In the genomic region with DNA sequence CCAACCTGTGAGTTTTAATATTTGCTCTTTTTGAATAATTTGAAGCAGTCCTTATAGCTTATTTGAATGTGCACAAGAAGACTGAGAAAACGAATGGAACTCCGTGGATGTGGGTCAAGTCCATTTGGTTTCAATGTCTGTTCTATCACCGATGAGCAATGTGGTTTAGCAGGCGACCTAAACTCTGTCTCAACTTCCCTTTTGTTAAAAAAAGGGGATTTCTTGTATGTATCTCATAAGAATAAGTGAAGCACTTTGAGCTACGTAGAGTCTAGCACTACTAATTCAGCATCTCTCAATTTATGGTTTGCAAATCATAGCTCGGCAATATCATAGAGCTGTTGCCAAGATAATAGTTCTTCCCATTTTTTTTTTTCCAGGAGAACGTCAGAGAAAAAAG, we compare ENCODE assay signal across 13 cellular contexts. TPM values are rescaled to one million over a fixed set of nuclear protein-coding genes. Genes with fewer than 3 reads are reported as not detected.
A peak's percentile ranks its signal among the peaks of the same experiment; 100 is the strongest.
DNase-seq lines count a peak whose midpoint lies in the region; ATAC-seq and TF ChIP-seq lines count a peak whose summit lies in the region.
"Had no signal": no experiment of that assay in that cellular context is flagged by ENCODE, and none has a peak within 500 bp of the region (broad histone marks: within the 10 kb centered on the region; RNA-seq: fewer than 3 reads in every experiment).

No MANE protein-coding gene starts in this region.

- H3K27me3 ChIP-seq in mesenchymal stem cell (ENCODE audit: control insufficient read depth in 1 of 2, insufficient read depth in 1 of 2, low read length in 2 of 2) (no peaks in the 10 kb centered on the region), Peyer's patch (no peaks in the 10 kb centered on the region)

- no peak for TF ChIP-seq POLR2A in Peyer's patch (IDR thresholded peaks at IDR 0.05)

- POLR2A ChIA-PET in OCI-LY7 (lab: Charles Lee): interaction anchor here (0.8 to 2.2 kb wide), 8 partner anchors 8 to 580 kb away, joined by 3 to 17 read pairs (median 3); a partner anchor contains a TSS

- no peak overlapping the region for H3K18ac ChIP-seq in mesenchymal stem cell (ENCODE audit: low read depth in 1 of 2, low read length in 2 of 2)

- peak; percentile 17 for ATAC-seq in HG02885 (IDR thresholded peaks at IDR 0.05; ENCODE audit: poor library complexity, unreplicated experiment)

- no peak overlapping the region for H3K23ac ChIP-seq in mesenchymal stem cell (ENCODE audit: low read length in 2 of 2)

- no peak overlapping the region for H3K4ac ChIP-seq in mesenchymal stem cell (ENCODE audit: low read depth in 1 of 2, low read length in 2 of 2)

- H3K36me3 ChIP-seq in OCI-LY7 (ENCODE audit: insufficient read depth, low read length) (no peaks in the 10 kb centered on the region), mesenchymal stem cell (ENCODE audit: control insufficient read depth in 1 of 2, insufficient read depth in 2 of 2, low read depth in 1 of 2, low read length in 2 of 2) (no peaks in the 10 kb centered on the region), Peyer's patch (no peaks in the 10 kb centered on the region)

- H2AFZ ChIP-seq in OCI-LY7 (ENCODE audit: low read length): peak overlapping the region; percentile 85
- H2AFZ ChIP-seq in mesenchymal stem cell (ENCODE audit: low read depth, low read length): no peak overlapping the region

- H2BK12ac ChIP-seq in mesenchymal stem cell (ENCODE audit: low read length in 2 of 2): no peak overlapping the region

- no peaks in the 10 kb centered on the region for H3K79me1 ChIP-seq in mesenchymal stem cell (replicated peaks; ENCODE audit: low read length, poor library complexity, severe bottlenecking)

- TF ChIP-seq CTCF in OCI-LY7 (conservative IDR thresholded peaks at IDR 0.05; ENCODE audit: low read length) (no peak), Peyer's patch (IDR thresholded peaks at IDR 0.05) (no peak)

- 91% methylated on average over 5 of the region's 7 CpGs for WGBS in mesenchymal stem cell

- DNase-seq in SIG-M5 treated with dmso at 0.1 percent for 504 hours (lab: John Stamatoyannopoulos, UW; ENCODE audit: unreplicated experiment): peak; percentile 69
- no peak for DNase-seq in SIG-M5 (lab: John Stamatoyannopoulos, UW)
- DNase-seq in OCI-LY7 (ENCODE audit: low spot score): no peak
- no peak for DNase-seq in NCI-H524 (lab: John Stamatoyannopoulos, UW)
- no peak for DNase-seq in stimulated activated CD4-positive, alpha-beta T cell treated with anti-CD3 and anti-CD28 coated beads, Interleukin-2, amount 100 ng/mL, for 48 hours
- DNase-seq in mesenchymal stem cell: no peak
- DNase-seq in Peyer's patch: no peak
- DNase-seq: 8988T, Calu3, dermis blood vessel endothelial cell, Karpas-422 had no signal

- no peak overlapping the region for H2BK15ac ChIP-seq in mesenchymal stem cell (ENCODE audit: low read depth, poor library complexity, severe bottlenecking)

- H3K4me2 ChIP-seq in OCI-LY7 (ENCODE audit: low read length) (peak overlapping the region; percentile 49), mesenchymal stem cell (ENCODE audit: low read length, poor library complexity, severe bottlenecking) (no peak overlapping the region)

- no TSS peak for BruUV-seq in OCI-LY7 (replicated peaks; lab: Mats Ljungman, UMichigan)

- no peaks in the 10 kb centered on the region; the same call in 1 of the 2 replicates for H3K79me2 ChIP-seq in OCI-LY7 (ENCODE audit: insufficient read depth, low read depth, low read length)

- H3K4me3 ChIP-seq in OCI-LY7 (ENCODE audit: low read depth, low read length, poor library complexity, severe bottlenecking) (peak overlapping the region; percentile 1), mesenchymal stem cell (ENCODE audit: insufficient read depth in 1 of 2, low read depth in 1 of 2, low read length in 2 of 2) (no peak overlapping the region), Peyer's patch (no peak overlapping the region)

- H3K9me2 ChIP-seq in OCI-LY7 (ENCODE audit: insufficient read depth, low read length): no peaks in the 10 kb centered on the region

- H4K8ac ChIP-seq in mesenchymal stem cell (ENCODE audit: low read length): no peak overlapping the region

- H2BK120ac ChIP-seq in mesenchymal stem cell (ENCODE audit: low read depth, low read length): no peak overlapping the region

- H3K4me1 ChIP-seq in OCI-LY7 (ENCODE audit: insufficient read depth, low read length, poor library complexity, severe bottlenecking) (peaks cover 71% of the 10 kb centered on the region), mesenchymal stem cell (ENCODE audit: control insufficient read depth, insufficient read depth, low read depth, low read length) (peaks cover 1% of the 10 kb centered on the region), Peyer's patch (peaks cover 0 to 9% (median 8%) of the 10 kb centered on the region in 4 donors)

- no peak overlapping the region for H3K14ac ChIP-seq in mesenchymal stem cell (ENCODE audit: low read length in 2 of 2)

- no peak overlapping the region for H2BK5ac ChIP-seq in mesenchymal stem cell (ENCODE audit: low read depth, low read length, poor library complexity, severe bottlenecking)

- no peak overlapping the region for H3K9ac ChIP-seq in mesenchymal stem cell (ENCODE audit: low read length)

- intact Hi-C loops in OCI-LY7 (cut with micrococcal nuclease; ENCODE audit: unreplicated experiment): no loop called here

- no peaks in the 10 kb centered on the region for H3K9me3 ChIP-seq in OCI-LY7 (ENCODE audit: low read length)
- H3K9me3 ChIP-seq in mesenchymal stem cell (ENCODE audit: control insufficient read depth, low read length): no peaks in the 10 kb centered on the region
- no peaks in the 10 kb centered on the region for H3K9me3 ChIP-seq in Peyer's patch

- H4K91ac ChIP-seq in mesenchymal stem cell (ENCODE audit: low read length): no peak overlapping the region

- no peak overlapping the region for H2AK5ac ChIP-seq in mesenchymal stem cell (ENCODE audit: low read length, severe bottlenecking)

- CTCF ChIA-PET in OCI-LY7 (lab: Charles Lee; ENCODE audit: unreplicated experiment): no interaction called here

- H3K27ac ChIP-seq in OCI-LY7 (ENCODE audit: low read depth, low read length, poor library complexity, severe bottlenecking): peak overlapping the region; percentile 12
- H3K27ac ChIP-seq in mesenchymal stem cell (ENCODE audit: low read length, poor library complexity, severe bottlenecking): no peak overlapping the region
- no peak overlapping the region for H3K27ac ChIP-seq in Peyer's patch
- H3K27ac ChIP-seq: VCaP had no signal

- H4K20me1 ChIP-seq in OCI-LY7 (ENCODE audit: insufficient read depth, low read length): no peaks in the 10 kb centered on the region

RNA-seq across cellular contexts. Expression of a gene that starts 4.6 kb away (rescaled TPM):
- total RNA-seq in OCI-LY7 (2014; rRNA removed; shearing (Covaris generic)): 60.9 and 82.6 TPM in 2 replicates
- 86.3 and 94.5 TPM in 2 replicates for total RNA-seq in OCI-LY7 (2022)
- 27.8 TPM for polyA plus RNA-seq in mesenchymal stem cell (2013, experiment 1 of 2)
- 28.9 TPM for polyA plus RNA-seq in mesenchymal stem cell (2013, experiment 2 of 2)
- 10 to 100 TPM; 22.5 to 78.4 (median 43.5) TPM for total RNA-seq in Peyer's patch
